ENCODE assay signal across 3 cellular contexts in genomic region chr3:195784031-195784430, GRCh38. TPM values are rescaled to one million over a fixed set of nuclear protein-coding genes. Genes with fewer than 3 reads are reported as not detected.
"Had no signal": no experiment of that assay in that cellular context is flagged by ENCODE, and none has a peak within 500 bp of the region (broad histone marks: within the 10 kb centered on the region; RNA-seq: fewer than 3 reads in every experiment).

No MANE protein-coding gene starts in this region.

RNA-seq across cellular contexts. Expression of gene MUC4, which starts 27.7 kb away (rescaled TPM):
- total RNA-seq: left ventricle myocardium superior, posterior vena cava, tibial nerve had no signal
